In the genomic region with DNA sequence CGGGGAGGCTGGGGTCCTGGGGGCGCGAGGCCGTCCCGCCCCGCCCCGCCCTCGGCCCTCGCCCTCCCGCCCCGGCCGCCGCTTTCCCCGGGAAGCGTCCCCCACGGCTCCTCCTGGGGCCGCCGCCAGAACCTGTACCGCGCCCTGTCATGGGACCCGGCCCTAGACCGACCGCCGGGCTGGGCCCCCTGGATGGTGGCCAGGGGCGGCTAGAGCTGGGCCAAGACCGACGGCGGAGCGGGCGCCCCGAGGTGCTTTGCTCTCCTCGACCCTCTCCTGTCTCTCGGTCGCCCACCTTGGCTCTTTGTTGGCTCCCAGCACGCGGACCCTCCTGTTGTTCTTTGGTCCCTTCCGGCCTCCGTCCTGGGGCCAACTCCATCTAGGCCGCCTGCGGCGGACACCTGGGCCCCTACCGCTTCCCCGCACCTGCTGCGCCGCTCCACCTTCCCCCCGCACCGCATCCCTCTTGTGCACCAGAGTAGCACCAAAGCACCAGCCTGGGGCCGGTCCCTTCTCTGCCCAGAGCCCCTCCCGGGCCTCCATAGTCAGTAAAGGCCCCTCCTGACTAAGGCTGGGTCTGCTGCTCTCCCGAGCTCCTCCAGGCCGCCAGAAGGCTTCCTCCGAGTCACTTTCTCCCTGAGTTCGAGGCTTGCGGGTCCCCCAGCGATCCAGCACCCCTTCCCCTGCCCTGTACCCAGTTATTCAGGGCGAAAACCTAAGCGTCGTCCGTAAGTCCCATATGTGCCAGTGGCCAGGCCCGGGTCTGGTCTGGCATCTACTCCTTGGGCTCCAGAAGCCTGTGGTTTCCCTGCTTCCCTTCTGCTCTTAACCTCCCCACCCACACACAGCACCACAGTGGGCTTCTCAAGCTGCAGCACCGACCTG, we compare ENCODE assay signal across 8 cellular contexts. TPM values are rescaled to one million over a fixed set of nuclear protein-coding genes. Genes with fewer than 3 reads are reported as not detected.
A peak's percentile ranks its signal among the peaks of the same experiment; 100 is the strongest.
DNase-seq lines count a peak whose midpoint lies in the region; ATAC-seq, FAIRE-seq and TF ChIP-seq lines count a peak whose summit lies in the region.

No MANE protein-coding gene starts in this region.

- no peaks in the 10 kb centered on the region for H3K27me3 Mint-ChIP-seq in CD8-positive, alpha-beta T cell (ENCODE audit: low read depth)
- H3K27me3 Mint-ChIP-seq in HFFc6 (ENCODE audit: insufficient read depth): peaks cover 2% of the 10 kb centered on the region; the same call in 1 of the 2 replicates
- H3K27me3 Mint-ChIP-seq in activated T-helper 1 cell treated with anti-CD3 and anti-CD28 coated beads, Interleukin-12 subunit alpha, Interleukin-12 subunit beta, Interleukin-2, Interleukin-4 antibody, amounts not matched to agents 30 ng/mL and 10 ng/mL and 1 ng/mL, durations not matched to agents 14 hours and 24 hours and 36 hours (ENCODE audit: insufficient read depth): no peaks in the 10 kb centered on the region

- H3K4me2 ChIP-seq in keratinocyte (ENCODE audit: control insufficient read depth, extremely low read depth, insufficient read depth, low read depth, low read length): peak overlapping the region; percentile 66

- peaks cover 63% of the 10 kb centered on the region for H3K4me1 ChIP-seq in CD8-positive, alpha-beta T cell (ENCODE audit: insufficient read depth, low read length)
- H3K4me1 ChIP-seq in keratinocyte (ENCODE audit: control insufficient read depth, extremely low read depth, insufficient read depth, low read length) (peaks cover 30% of the 10 kb centered on the region), tibial nerve (peaks cover 0 to 52% (median 26%) of the 10 kb centered on the region in 4 donors)

- peak in 1 of 7 experiments; percentile 46 for DNase-seq in CD8-positive, alpha-beta T cell
- DNase-seq in HFFc6: no peak
- no peak for DNase-seq in activated T-helper 1 cell treated with anti-CD3 and anti-CD28 coated beads, Interleukin-12 subunit alpha, Interleukin-12 subunit beta, Interleukin-2, Interleukin-4 antibody, amounts not matched to agents 30 ng/mL and 10 ng/mL and 1 ng/mL, durations not matched to agents 14 hours and 24 hours and 36 hours (ENCODE audit: low spot score)
- no peak for DNase-seq in keratinocyte (ENCODE audit: low read depth, low spot score)
- DNase-seq in tibial nerve (ENCODE audit: low spot score in 2 of 2): no peak
- DNase-seq in NCI-H2227 treated with DMSO at 0.1 percent for 48 hours (lab: John Stamatoyannopoulos, UW): no peak
- DNase-seq in NCI-H1694 treated with DMSO at 0.1 percent for 48 hours (lab: John Stamatoyannopoulos, UW): no peak

- H3K36me3 Mint-ChIP-seq in CD8-positive, alpha-beta T cell: peaks cover 32% of the 10 kb centered on the region
- H3K36me3 Mint-ChIP-seq in HFFc6 (ENCODE audit: low read depth): peaks cover 13% of the 10 kb centered on the region
- H3K36me3 Mint-ChIP-seq in activated T-helper 1 cell treated with anti-CD3 and anti-CD28 coated beads, Interleukin-12 subunit alpha, Interleukin-12 subunit beta, Interleukin-2, Interleukin-4 antibody, amounts not matched to agents 30 ng/mL and 10 ng/mL and 1 ng/mL, durations not matched to agents 14 hours and 24 hours and 36 hours (ENCODE audit: low read depth): peaks cover 41% of the 10 kb centered on the region

- peak overlapping the region; percentile 86 for H3K27ac ChIP-seq in CD8-positive, alpha-beta T cell (ENCODE audit: low read depth, low read length)
- H3K27ac ChIP-seq in keratinocyte (ENCODE audit: control insufficient read depth, insufficient read depth, low read length): peak overlapping the region; percentile 43
- H3K27ac ChIP-seq in tibial nerve: peak overlapping the region in 2 of 4 donors; percentile 84 to 95

- no peak for TF ChIP-seq CTCF in CD8-positive, alpha-beta T cell (IDR thresholded peaks at IDR 0.05)
- no peak for TF ChIP-seq CTCF in HFFc6 (IDR thresholded peaks at IDR 0.05)
- TF ChIP-seq CTCF in keratinocyte (optimal IDR thresholded peaks at IDR 0.05 in 1 of 3, IDR thresholded peaks at IDR 0.05 in 1 of 3, conservative IDR thresholded peaks at IDR 0.05 in 1 of 3; ENCODE audit: extremely low read depth in 1 of 3, insufficient read depth in 2 of 3, low read length in 3 of 3): no peak
- TF ChIP-seq CTCF in tibial nerve (IDR thresholded peaks at IDR 0.05): no peak

- WGBS in tibial nerve, 2 donors: 4 to 5% methylated on average over 24 to 46 of the region's 61 CpGs

- H3K9ac ChIP-seq in keratinocyte (ENCODE audit: control insufficient read depth, extremely low read depth, insufficient read depth, low read length): peak overlapping the region; percentile 76

- H3K4me1 Mint-ChIP-seq in CD8-positive, alpha-beta T cell (ENCODE audit: low read depth): peaks cover 55% of the 10 kb centered on the region
- peaks cover 47% of the 10 kb centered on the region for H3K4me1 Mint-ChIP-seq in HFFc6 (ENCODE audit: low read depth)
- peaks cover 51% of the 10 kb centered on the region for H3K4me1 Mint-ChIP-seq in activated T-helper 1 cell treated with anti-CD3 and anti-CD28 coated beads, Interleukin-12 subunit alpha, Interleukin-12 subunit beta, Interleukin-2, Interleukin-4 antibody, amounts not matched to agents 30 ng/mL and 10 ng/mL and 1 ng/mL, durations not matched to agents 14 hours and 24 hours and 36 hours (ENCODE audit: low read depth)

- ATAC-seq in CD8-positive, alpha-beta T cell: no peak
- ATAC-seq in HG02840 (IDR thresholded peaks at IDR 0.05; ENCODE audit: low FRiP score, unreplicated experiment): no peak

- CTCF ChIA-PET in CD8-positive, alpha-beta T cell (lab: Charles Lee): interaction anchor here (1.2 to 14.5 kb wide), 4 partner anchors 10 to 27 kb away, joined by 3 to 509 read pairs (median 4); a partner anchor contains a TSS

- no peaks in the 10 kb centered on the region for H3K27me3 ChIP-seq in CD8-positive, alpha-beta T cell (ENCODE audit: insufficient read depth, low read length)
- no peaks in the 10 kb centered on the region for H3K27me3 ChIP-seq in keratinocyte (ENCODE audit: control insufficient read depth, extremely low read depth, insufficient read depth, low read length)
- H3K27me3 ChIP-seq in tibial nerve: no peaks in the 10 kb centered on the region

- H3K9me3 ChIP-seq in CD8-positive, alpha-beta T cell (ENCODE audit: low read length): no peaks in the 10 kb centered on the region
- no peaks in the 10 kb centered on the region for H3K9me3 ChIP-seq in keratinocyte (ENCODE audit: control insufficient read depth, low read depth, low read length)
- no peaks in the 10 kb centered on the region for H3K9me3 ChIP-seq in tibial nerve

- intact Hi-C loops in CD8-positive, alpha-beta T cell (cut with DNase I, micrococcal nuclease): loop anchor here (1.0 to 5.0 kb wide), 6 partner anchors 10 to 520 kb away; a partner anchor contains a TSS
- intact Hi-C loops in activated T-helper 1 cell treated with anti-CD3 and anti-CD28 coated beads, Interleukin-12 subunit alpha, Interleukin-12 subunit beta, Interleukin-2, Interleukin-4 antibody, amounts not matched to agents 30 ng/mL and 10 ng/mL and 1 ng/mL, durations not matched to agents 14 hours and 24 hours and 36 hours (cut with micrococcal nuclease): loop anchor here (1.0 to 5.0 kb wide), 11 partner anchors 10 to 1355 kb away; a partner anchor contains a TSS

- no peak for FAIRE-seq in keratinocyte (lab: Jason Lieb, UNC)

- H2AFZ ChIP-seq in keratinocyte (ENCODE audit: control insufficient read depth, low read length): no peak overlapping the region

- dilution Hi-C loops in keratinocyte (cut with MboI; ENCODE audit: extremely low pct_ligation_motif_present, low sequenced_read_pairs): no loop called here

- peaks cover 4% of the 10 kb centered on the region for H3K9me1 ChIP-seq in keratinocyte (ENCODE audit: control insufficient read depth, extremely low read depth, insufficient read depth, low read length)

- peak overlapping the region; percentile 100 for H3K27ac Mint-ChIP-seq in CD8-positive, alpha-beta T cell
- peak overlapping the region; percentile 86 for H3K27ac Mint-ChIP-seq in HFFc6
- peak overlapping the region; percentile 97 for H3K27ac Mint-ChIP-seq in activated T-helper 1 cell treated with anti-CD3 and anti-CD28 coated beads, Interleukin-12 subunit alpha, Interleukin-12 subunit beta, Interleukin-2, Interleukin-4 antibody, amounts not matched to agents 30 ng/mL and 10 ng/mL and 1 ng/mL, durations not matched to agents 14 hours and 24 hours and 36 hours

- no peak for TF ChIP-seq POLR2A in tibial nerve (IDR thresholded peaks at IDR 0.05)

- H3K4me3 ChIP-seq in CD8-positive, alpha-beta T cell (ENCODE audit: low read depth, low read length): peak overlapping the region; percentile 50
- H3K4me3 ChIP-seq in keratinocyte (ENCODE audit: control insufficient read depth in 2 of 3, extremely low read depth in 1 of 3, insufficient read depth in 2 of 3, low read depth in 1 of 3, low read length in 3 of 3) (peak overlapping the region; percentile 78 to 81 (median 79)), tibial nerve (peak overlapping the region; percentile 9 to 95 (median 62))

- H4K20me1 ChIP-seq in keratinocyte (ENCODE audit: control insufficient read depth, extremely low read depth, insufficient read depth, low read length): peaks cover 8% of the 10 kb centered on the region

- POLR2A ChIA-PET in CD8-positive, alpha-beta T cell (lab: Charles Lee): interaction anchor here (0.5 to 5.0 kb wide), 9 partner anchors 9 to 149 kb away, joined by 3 to 83 read pairs (median 4); a partner anchor contains a TSS

- H3K9me3 Mint-ChIP-seq in CD8-positive, alpha-beta T cell: no peaks in the 10 kb centered on the region
- no peaks in the 10 kb centered on the region for H3K9me3 Mint-ChIP-seq in HFFc6
- no peaks in the 10 kb centered on the region for H3K9me3 Mint-ChIP-seq in activated T-helper 1 cell treated with anti-CD3 and anti-CD28 coated beads, Interleukin-12 subunit alpha, Interleukin-12 subunit beta, Interleukin-2, Interleukin-4 antibody, amounts not matched to agents 30 ng/mL and 10 ng/mL and 1 ng/mL, durations not matched to agents 14 hours and 24 hours and 36 hours

- H3K36me3 ChIP-seq in CD8-positive, alpha-beta T cell (ENCODE audit: insufficient read depth, low read length): peaks cover under 1% of the 10 kb centered on the region
- peaks cover 5 to 35% of the 10 kb centered on the region in 2 experiments for H3K36me3 ChIP-seq in keratinocyte (ENCODE audit: control insufficient read depth in 2 of 2, extremely low read depth in 1 of 2, insufficient read depth in 2 of 2, low read length in 2 of 2)
- peaks cover 0 to 34% (median 0%) of the 10 kb centered on the region in 3 donors for H3K36me3 ChIP-seq in tibial nerve

- H3K4me3 Mint-ChIP-seq in CD8-positive, alpha-beta T cell: peak overlapping the region; percentile 86
- H3K4me3 Mint-ChIP-seq in HFFc6: peak overlapping the region; percentile 95
- peak overlapping the region; percentile 94 for H3K4me3 Mint-ChIP-seq in activated T-helper 1 cell treated with anti-CD3 and anti-CD28 coated beads, Interleukin-12 subunit alpha, Interleukin-12 subunit beta, Interleukin-2, Interleukin-4 antibody, amounts not matched to agents 30 ng/mL and 10 ng/mL and 1 ng/mL, durations not matched to agents 14 hours and 24 hours and 36 hours

- TF ChIP-seq EP300 in tibial nerve (IDR thresholded peaks at IDR 0.05): no peak

- peaks cover 70% of the 10 kb centered on the region for H3K79me2 ChIP-seq in keratinocyte (ENCODE audit: control insufficient read depth, insufficient read depth, low read length)

RNA-seq across cellular contexts. Expression of a gene that starts 0.6 kb away (rescaled TPM):
- total RNA-seq in CD8-positive, alpha-beta T cell: 100 to 1,000 TPM; 131 to 137 TPM
- 10 to 100 TPM; 44.2 to 95.3 (median 93.3) TPM for total RNA-seq in HFFc6 (2021; fragmentation: NEBNext Ultra II Directional; extraction: Animal tissue kit (Norgen Biotek cat#: 25700))
- 134 and 139 TPM in 2 replicates for total RNA-seq in activated T-helper 1 cell treated with anti-CD3 and anti-CD28 coated beads, Interleukin-12 subunit alpha, Interleukin-12 subunit beta, Interleukin-2, Interleukin-4 antibody, amounts not matched to agents 30 ng/mL and 10 ng/mL and 1 ng/mL, durations not matched to agents 14 hours and 24 hours and 36 hours
- polyA plus RNA-seq in keratinocyte: 4.3 to 31.4 TPM (median 19.1 TPM) in 3 replicates
- 0.94 TPM for polyA plus RNA-seq in keratinocyte (2011; ENCODE audit: low read depth)
- 7.5 and 8.6 TPM in 2 replicates for polyA plus RNA-seq in keratinocyte (2011; cell fraction: cytosol; rRNA removed)
- polyA plus RNA-seq in keratinocyte (2011; cell fraction: nucleus; rRNA removed): 13.9 and 19.4 TPM in 2 replicates
- 2.1 and 37.1 TPM in 2 replicates for polyA plus RNA-seq in keratinocyte (2012; ENCODE audit: low replicate concordance)
- 3.8 to 33.5 TPM (median 10.3 TPM) in 3 replicates for polyA minus RNA-seq in keratinocyte
- 5.8 TPM for polyA minus RNA-seq in keratinocyte (2011; cell fraction: cytosol; rRNA and poly(A)+ RNA removed)
- 4.2 and 4.9 TPM in 2 replicates for polyA minus RNA-seq in keratinocyte (2011; cell fraction: nucleus; rRNA and poly(A)+ RNA removed)
- total RNA-seq in tibial nerve: 10 to 100 TPM in 2 of 4 donors, 1 to 10 TPM in 2; 8.6 to 15.0 (median 11.9) TPM

RNA-seq across cellular contexts. Expression of a gene that starts 0.8 kb away (rescaled TPM):
- total RNA-seq in CD8-positive, alpha-beta T cell: 10 to 100 TPM; 14.5 to 14.8 TPM
- total RNA-seq in HFFc6 (2021; fragmentation: NEBNext Ultra II Directional; extraction: Animal tissue kit (Norgen Biotek cat#: 25700)): 10 to 100 TPM; 24.6 to 36.7 (median 27.7) TPM
- total RNA-seq in activated T-helper 1 cell treated with anti-CD3 and anti-CD28 coated beads, Interleukin-12 subunit alpha, Interleukin-12 subunit beta, Interleukin-2, Interleukin-4 antibody, amounts not matched to agents 30 ng/mL and 10 ng/mL and 1 ng/mL, durations not matched to agents 14 hours and 24 hours and 36 hours: 27.4 and 28.4 TPM in 2 replicates
- polyA plus RNA-seq in keratinocyte: 11.7 to 30.0 TPM (median 15.3 TPM) in 3 replicates
- 2.8 TPM for polyA plus RNA-seq in keratinocyte (2011; ENCODE audit: low read depth)
- 12.4 and 25.7 TPM in 2 replicates for polyA plus RNA-seq in keratinocyte (2011; cell fraction: cytosol; rRNA removed)
- 28.0 and 46.3 TPM in 2 replicates for polyA plus RNA-seq in keratinocyte (2011; cell fraction: nucleus; rRNA removed)
- polyA plus RNA-seq in keratinocyte (2012; ENCODE audit: low replicate concordance): 16.9 and 20.4 TPM in 2 replicates
- polyA minus RNA-seq in keratinocyte: 11.0 to 21.0 TPM (median 16.6 TPM) in 3 replicates
- polyA minus RNA-seq in keratinocyte (2011; cell fraction: cytosol; rRNA and poly(A)+ RNA removed): 50.3 TPM
- polyA minus RNA-seq in keratinocyte (2011; cell fraction: nucleus; rRNA and poly(A)+ RNA removed): 24.2 and 26.2 TPM in 2 replicates
- 10 to 100 TPM; 60.1 to 88.5 (median 82.2) TPM for total RNA-seq in tibial nerve

RNA-seq across cellular contexts. Expression of a gene that starts 9.8 kb away (rescaled TPM):
- total RNA-seq in CD8-positive, alpha-beta T cell: 10 to 100 TPM; 61.2 to 62.6 TPM
- total RNA-seq in HFFc6 (2021; fragmentation: NEBNext Ultra II Directional; extraction: Animal tissue kit (Norgen Biotek cat#: 25700)): 10 to 100 TPM; 44.7 to 61.9 (median 58.4) TPM
- total RNA-seq in activated T-helper 1 cell treated with anti-CD3 and anti-CD28 coated beads, Interleukin-12 subunit alpha, Interleukin-12 subunit beta, Interleukin-2, Interleukin-4 antibody, amounts not matched to agents 30 ng/mL and 10 ng/mL and 1 ng/mL, durations not matched to agents 14 hours and 24 hours and 36 hours: 136 and 140 TPM in 2 replicates
- polyA plus RNA-seq in keratinocyte: 52.1 to 90.6 TPM (median 77.1 TPM) in 3 replicates
- polyA plus RNA-seq in keratinocyte (2011; ENCODE audit: low read depth): 90.5 TPM
- 49.3 and 96.3 TPM in 2 replicates for polyA plus RNA-seq in keratinocyte (2011; cell fraction: cytosol; rRNA removed)
- 55.1 and 65.4 TPM in 2 replicates for polyA plus RNA-seq in keratinocyte (2011; cell fraction: nucleus; rRNA removed)
- polyA plus RNA-seq in keratinocyte (2012; ENCODE audit: low replicate concordance): 51.6 and 51.8 TPM in 2 replicates
- polyA minus RNA-seq in keratinocyte: 14.2 to 44.1 TPM (median 24.5 TPM) in 3 replicates
- 50.6 TPM for polyA minus RNA-seq in keratinocyte (2011; cell fraction: cytosol; rRNA and poly(A)+ RNA removed)
- 22.2 and 27.8 TPM in 2 replicates for polyA minus RNA-seq in keratinocyte (2011; cell fraction: nucleus; rRNA and poly(A)+ RNA removed)
- total RNA-seq in tibial nerve: 10 to 100 TPM; 41.7 to 55.9 (median 53.5) TPM

RNA-seq across cellular contexts. Expression of a gene that starts 37.8 kb away (rescaled TPM):
- 1 to 10 TPM; 1.8 to 1.9 TPM for total RNA-seq in CD8-positive, alpha-beta T cell
- total RNA-seq in HFFc6 (2021; fragmentation: NEBNext Ultra II Directional; extraction: Animal tissue kit (Norgen Biotek cat#: 25700)): 1 to 10 TPM; 2.3 to 3.2 (median 2.7) TPM
- total RNA-seq in activated T-helper 1 cell treated with anti-CD3 and anti-CD28 coated beads, Interleukin-12 subunit alpha, Interleukin-12 subunit beta, Interleukin-2, Interleukin-4 antibody, amounts not matched to agents 30 ng/mL and 10 ng/mL and 1 ng/mL, durations not matched to agents 14 hours and 24 hours and 36 hours: 2.5 and 5.5 TPM in 2 replicates
- 0.50 to 0.99 TPM (median 0.75 TPM) in 3 replicates for polyA plus RNA-seq in keratinocyte
- 0.64 TPM for polyA plus RNA-seq in keratinocyte (2011; ENCODE audit: low read depth)
- polyA plus RNA-seq in keratinocyte (2011; cell fraction: cytosol; rRNA removed): 0.21 and 1.1 TPM in 2 replicates
- 1.1 and 1.7 TPM in 2 replicates for polyA plus RNA-seq in keratinocyte (2011; cell fraction: nucleus; rRNA removed)
- polyA plus RNA-seq in keratinocyte (2012; ENCODE audit: low replicate concordance): 0.88 and 1.4 TPM in 2 replicates
- polyA minus RNA-seq in keratinocyte: 0.40 to 3.1 TPM (median 0.64 TPM) in 3 replicates
- polyA minus RNA-seq in keratinocyte (2011; cell fraction: cytosol; rRNA and poly(A)+ RNA removed): 4.8 TPM
- polyA minus RNA-seq in keratinocyte (2011; cell fraction: nucleus; rRNA and poly(A)+ RNA removed): 1.1 and 1.2 TPM in 2 replicates
- total RNA-seq in tibial nerve: 10 to 100 TPM in 2 of 4 donors, 1 to 10 TPM in 2; 6.1 to 33.7 (median 13.6) TPM
